ENCODE assay signal across 1 cellular context in genomic region chr1:201741763-201742342, GRCh38.
TF ChIP-seq lines count a peak whose summit lies in the region.

No MANE protein-coding gene starts in this region.

TF ChIP-seq in neural cell, 6 proteins besides CTCF, POLR2A, EP300 and RAD21:
- no peak for TF ChIP-seq SMC3 (conservative IDR thresholded peaks at IDR 0.05; ENCODE audit: poor library complexity)
- TF ChIP-seq, protein P1, sequence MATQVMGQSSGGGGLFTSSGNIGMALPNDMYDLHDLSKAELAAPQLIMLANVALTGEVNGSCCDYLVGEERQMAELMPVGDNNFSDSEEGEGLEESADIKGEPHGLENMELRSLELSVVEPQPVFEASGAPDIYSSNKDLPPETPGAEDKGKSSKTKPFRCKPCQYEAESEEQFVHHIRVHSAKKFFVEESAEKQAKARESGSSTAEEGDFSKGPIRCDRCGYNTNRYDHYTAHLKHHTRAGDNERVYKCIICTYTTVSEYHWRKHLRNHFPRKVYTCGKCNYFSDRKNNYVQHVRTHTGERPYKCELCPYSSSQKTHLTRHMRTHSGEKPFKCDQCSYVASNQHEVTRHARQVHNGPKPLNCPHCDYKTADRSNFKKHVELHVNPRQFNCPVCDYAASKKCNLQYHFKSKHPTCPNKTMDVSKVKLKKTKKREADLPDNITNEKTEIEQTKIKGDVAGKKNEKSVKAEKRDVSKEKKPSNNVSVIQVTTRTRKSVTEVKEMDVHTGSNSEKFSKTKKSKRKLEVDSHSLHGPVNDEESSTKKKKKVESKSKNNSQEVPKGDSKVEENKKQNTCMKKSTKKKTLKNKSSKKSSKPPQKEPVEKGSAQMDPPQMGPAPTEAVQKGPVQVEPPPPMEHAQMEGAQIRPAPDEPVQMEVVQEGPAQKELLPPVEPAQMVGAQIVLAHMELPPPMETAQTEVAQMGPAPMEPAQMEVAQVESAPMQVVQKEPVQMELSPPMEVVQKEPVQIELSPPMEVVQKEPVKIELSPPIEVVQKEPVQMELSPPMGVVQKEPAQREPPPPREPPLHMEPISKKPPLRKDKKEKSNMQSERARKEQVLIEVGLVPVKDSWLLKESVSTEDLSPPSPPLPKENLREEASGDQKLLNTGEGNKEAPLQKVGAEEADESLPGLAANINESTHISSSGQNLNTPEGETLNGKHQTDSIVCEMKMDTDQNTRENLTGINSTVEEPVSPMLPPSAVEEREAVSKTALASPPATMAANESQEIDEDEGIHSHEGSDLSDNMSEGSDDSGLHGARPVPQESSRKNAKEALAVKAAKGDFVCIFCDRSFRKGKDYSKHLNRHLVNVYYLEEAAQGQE (IDR thresholded peaks at IDR 0.05; ENCODE audit: borderline replicate concordance): no peak
- no peak for TF ChIP-seq MXI1 (conservative IDR thresholded peaks at IDR 0.05; ENCODE audit: poor library complexity, severe bottlenecking)
- TF ChIP-seq TAF1 (IDR thresholded peaks at IDR 0.05; ENCODE audit: low read depth): no peak
- TF ChIP-seq EZH2 (IDR thresholded peaks at IDR 0.05; ENCODE audit: borderline replicate concordance, insufficient read depth, low read length, poor library complexity, severe bottlenecking): no peak
- TF ChIP-seq POLR2AphosphoS5 (IDR thresholded peaks at IDR 0.05): no peak
